Comparison of ENCODE assay signal across 21 cellular contexts in the genomic region with DNA sequence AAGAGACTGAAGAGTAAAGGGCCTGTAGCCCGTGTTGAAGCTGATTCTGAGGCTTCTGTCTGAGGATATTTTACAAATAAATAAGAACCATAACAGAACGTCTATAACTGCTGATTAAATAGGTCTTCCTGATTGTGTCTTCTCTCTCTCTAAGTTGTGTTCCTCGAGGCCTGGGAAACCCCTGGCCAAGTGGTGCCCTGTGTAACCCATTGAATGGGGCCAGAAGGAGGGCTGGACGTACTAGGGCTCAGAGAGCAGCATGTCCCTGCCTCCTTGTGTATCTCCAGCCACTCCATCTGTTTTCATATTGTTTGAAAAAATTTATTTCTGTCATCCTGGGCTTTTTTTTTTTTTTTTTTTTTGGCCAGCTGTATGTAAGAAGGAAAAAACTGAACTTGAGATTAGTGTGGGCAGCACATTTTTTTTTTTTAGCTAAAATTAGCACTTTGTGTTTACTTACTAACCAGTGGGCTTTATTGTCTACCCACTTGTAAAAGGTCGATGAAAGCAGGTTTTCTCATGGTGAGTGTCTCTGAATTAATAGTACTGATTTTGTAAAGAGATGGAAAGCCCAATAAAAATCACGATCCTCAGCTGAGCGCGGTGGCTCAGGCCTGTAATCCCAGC.
"Had no signal": no experiment of that assay in that cellular context is flagged by ENCODE, and none has a peak within 500 bp of the region (broad histone marks: within the 10 kb centered on the region; RNA-seq: fewer than 3 reads in every experiment).

No MANE protein-coding gene starts in this region.

- H3K9me3 Mint-ChIP-seq: activated CD4-positive, alpha-beta memory T cell treated with anti-CD3 and anti-CD28 coated beads, Interleukin-2, amount 10 ng/mL, durations not matched to agents 7 days and 5 days; activated T-helper 2 cell treated with anti-CD3 and anti-CD28 coated beads, Interferon-gamma antibody, Interleukin-2, Interleukin-4, amounts not matched to agents 10 μg/mL and 5 μg/mL and 100 μg/mL, durations not matched to agents 14 hours and 24 hours and 36 hours had no signal

- H3K27me3 Mint-ChIP-seq: activated CD4-positive, alpha-beta memory T cell treated with anti-CD3 and anti-CD28 coated beads, Interleukin-2, amount 10 ng/mL, durations not matched to agents 7 days and 5 days; activated CD8-positive, alpha-beta memory T cell treated with anti-CD3 and anti-CD28 coated beads, Interleukin-2, amount 10 ng/mL, durations not matched to agents 7 days and 5 days had no signal

- DNase-seq: activated CD4-positive, alpha-beta memory T cell treated with anti-CD3 and anti-CD28 coated beads, Interleukin-2, amount 10 ng/mL, durations not matched to agents 7 days and 5 days; activated CD4-positive, alpha-beta T cell treated with anti-CD3 and anti-CD28 coated beads for 48 hours; activated CD4-positive, CD25-positive, alpha-beta regulatory T cell; activated CD8-positive, alpha-beta memory T cell treated with anti-CD3 and anti-CD28 coated beads, Interleukin-2, amount 10 ng/mL, durations not matched to agents 7 days and 5 days; activated naive CD4-positive, alpha-beta T cell; cerebellar nuclear complex; endodermal cell; esophagus squamous epithelium; gastrocnemius medialis; head of caudate nucleus; islet precursor cell; left colon; mesenchymal stem cell; mucosa of descending colon; retina; sigmoid colon; stimulated activated CD4-positive, alpha-beta T cell treated with anti-CD3 and anti-CD28 coated beads, Interleukin-15, amount 100 ng/mL, for 24 hours; stimulated activated naive CD4-positive, alpha-beta T cell; T-helper 1 cell; T1000 had no signal

- ATAC-seq: activated CD8-positive, alpha-beta memory T cell treated with anti-CD3 and anti-CD28 coated beads, Interleukin-2, amount 10 ng/mL, durations not matched to agents 7 days and 5 days; gastrocnemius medialis; left colon; mucosa of descending colon had no signal

- H3K4me3 Mint-ChIP-seq: activated CD4-positive, alpha-beta memory T cell treated with anti-CD3 and anti-CD28 coated beads, Interleukin-2, amount 10 ng/mL, durations not matched to agents 7 days and 5 days; activated CD8-positive, alpha-beta memory T cell treated with anti-CD3 and anti-CD28 coated beads, Interleukin-2, amount 10 ng/mL, durations not matched to agents 7 days and 5 days; endodermal cell had no signal

- H3K4me1 Mint-ChIP-seq: activated CD4-positive, alpha-beta memory T cell treated with anti-CD3 and anti-CD28 coated beads, Interleukin-2, amount 10 ng/mL, durations not matched to agents 7 days and 5 days; activated CD8-positive, alpha-beta memory T cell treated with anti-CD3 and anti-CD28 coated beads, Interleukin-2, amount 10 ng/mL, durations not matched to agents 7 days and 5 days; endodermal cell had no signal

- H3K27ac Mint-ChIP-seq: activated CD4-positive, alpha-beta memory T cell treated with anti-CD3 and anti-CD28 coated beads, Interleukin-2, amount 10 ng/mL, durations not matched to agents 7 days and 5 days; activated CD8-positive, alpha-beta memory T cell treated with anti-CD3 and anti-CD28 coated beads, Interleukin-2, amount 10 ng/mL, durations not matched to agents 7 days and 5 days; activated T-helper 2 cell treated with anti-CD3 and anti-CD28 coated beads, Interferon-gamma antibody, Interleukin-2, Interleukin-4, amounts not matched to agents 10 μg/mL and 5 μg/mL and 100 μg/mL, durations not matched to agents 14 hours and 24 hours and 36 hours; endodermal cell had no signal
